31 cellular contexts compared by ENCODE assay signal in the genomic region with DNA sequence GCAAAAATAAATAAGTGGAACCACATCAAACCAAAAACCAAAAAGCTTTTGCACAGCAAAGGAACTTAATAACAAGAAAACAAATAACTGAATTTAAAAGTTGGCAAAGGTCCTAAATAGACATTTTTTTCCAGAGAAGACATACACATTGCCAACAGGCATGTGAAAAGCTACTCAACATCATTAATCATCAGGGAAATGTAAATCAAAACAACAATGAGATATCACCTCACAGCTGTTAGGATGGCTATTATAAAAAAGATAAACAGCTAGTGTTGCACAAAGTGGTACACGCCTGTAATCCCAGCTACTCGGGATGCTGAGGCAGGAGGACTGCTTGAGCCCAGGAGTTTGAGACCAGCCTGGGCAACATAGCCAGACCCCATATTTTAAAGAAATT. TPM values are rescaled to one million over a fixed set of nuclear protein-coding genes. Genes with fewer than 3 reads are reported as not detected.
"Had no signal": no experiment of that assay in that cellular context is flagged by ENCODE, and none has a peak within 500 bp of the region (broad histone marks: within the 10 kb centered on the region; RNA-seq: fewer than 3 reads in every experiment).

No MANE protein-coding gene starts in this region.

- DNase-seq: hypothalamus; immature natural killer cell; kidney; left colon; left lung; lower lobe of right lung; mammary epithelial cell; mesenchymal stem cell; naive thymus-derived CD4-positive, alpha-beta T cell; ovary; right lobe of liver; stimulated activated CD4-positive, alpha-beta T cell treated with anti-CD3 and anti-CD28 coated beads, Interleukin-1b, Interleukin-23, amount 100 ng/mL, for 48 hours; stimulated activated CD4-positive, alpha-beta T cell treated with anti-CD3 and anti-CD28 coated beads, Interleukin-2, amount 100 ng/mL, for 48 hours; stimulated activated CD4-positive, alpha-beta T cell treated with anti-CD3 and anti-CD28 coated beads, Interleukin-4, amount 100 ng/mL, for 4 hours; stimulated activated CD8-positive, alpha-beta memory T cell treated with anti-CD3 and anti-CD28 coated beads, Interleukin-4, amount 100 ng/mL, for 48 hours; stimulated activated naive CD4-positive, alpha-beta T cell treated with Interleukin-2 at 50 U/mL for 16 hours; stimulated activated naive CD8-positive, alpha-beta T cell treated with anti-CD3 and anti-CD28 coated beads, Interleukin-15, amount 100 ng/mL, for 72 hours; substantia nigra; uterus had no signal

- H3K4me3 ChIP-seq: left lung, lower lobe of right lung, ovary, right atrium auricular region, right lobe of liver, smooth muscle cell, tibial nerve, uterus had no signal

- FAIRE-seq: islet of Langerhans, kidney had no signal

RNA-seq across cellular contexts. Expression of a gene that starts 2.2 kb away (rescaled TPM):
- total RNA-seq: left colon, left lung, liver, lower lobe of right lung, omental fat pad, ovary, progenitor cell of endocrine pancreas, pulmonary artery endothelial cell, renal cortical epithelial cell, right atrium auricular region, right lobe of liver, skeletal muscle tissue, smooth muscle cell, temporal lobe, tibial nerve, ureter, uterus had no signal

RNA-seq across cellular contexts. Expression of a gene that starts 4.2 kb away (rescaled TPM):
- total RNA-seq: left colon, liver, progenitor cell of endocrine pancreas, renal cortical epithelial cell, right atrium auricular region, right lobe of liver, skeletal muscle tissue, smooth muscle cell had no signal
